ENCODE assay signal across 22 cellular contexts in genomic region chr9:16545639-16546038, GRCh38.
DNase-seq lines count a peak whose midpoint lies in the region; ATAC-seq, FAIRE-seq and TF ChIP-seq lines count a peak whose summit lies in the region.
"Had no signal": no experiment of that assay in that cellular context is flagged by ENCODE, and none has a peak within 500 bp of the region (broad histone marks: within the 10 kb centered on the region; RNA-seq: fewer than 3 reads in every experiment).

No MANE protein-coding gene starts in this region.

- DNase-seq in NCI-H1417 (lab: John Stamatoyannopoulos, UW) (peak in 2 of 3 experiments; percentile 15 to 56), NCI-H1417 treated with DMSO at 0.1 percent for 48 hours (lab: John Stamatoyannopoulos, UW) (no peak), H54 (ENCODE audit: insufficient read length, low spot score) (no peak), WTC11 (ENCODE audit: low spot score) (no peak), sigmoid colon (no peak), Caco-2 (no peak), Ammon's horn (ENCODE audit: low spot score) (no peak)
- DNase-seq: CD4-positive, alpha-beta T cell; DMS53; GM23248; HFFc6; KBM-7; MG63; NCI-H1105 treated with DMSO at 0.1 percent for 48 hours; NCI-H1694 treated with DMSO at 0.1 percent for 48 hours; NCI-H510A; PC-9; Right ventricle myocardium superior had no signal

- H3K4me1 ChIP-seq in sigmoid colon (peaks cover 0 to 51% (median 30%) of the 10 kb centered on the region in 4 donors), Caco-2 (no peaks in the 10 kb centered on the region)

- no peak for ATAC-seq in WTC11
- ATAC-seq in HG03342 (IDR thresholded peaks at IDR 0.05; ENCODE audit: unreplicated experiment), result no peak

- POLR2A ChIA-PET in WTC11 (lab: Charles Lee) (no interaction called here), Caco-2 (lab: Charles Lee) (no interaction called here)

- H3K9me3 Mint-ChIP-seq in WTC11, result no peaks in the 10 kb centered on the region
- H3K9me3 Mint-ChIP-seq in Caco-2 (ENCODE audit: unreplicated experiment), result no peaks in the 10 kb centered on the region
- H3K9me3 Mint-ChIP-seq: CD4-positive, alpha-beta T cell; HFFc6 had no signal

- H3K36me3 ChIP-seq in sigmoid colon, result peaks cover 0 to 5% (median 0%) of the 10 kb centered on the region in 4 donors
- H3K36me3 ChIP-seq in Caco-2 (ENCODE audit: control insufficient read depth, insufficient read depth, low read length), result no peaks in the 10 kb centered on the region
- H3K36me3 ChIP-seq: HAP-1, SJSA1 had no signal

- peak overlapping the region in 3 of 4 donors; percentile 60 to 65 (median 61) for H3K27ac ChIP-seq in sigmoid colon
- H3K27ac ChIP-seq: 22Rv1, GM23248, PC-9, SJSA1 had no signal

- no peaks in the 10 kb centered on the region for H3K9me3 ChIP-seq in sigmoid colon
- H3K9me3 ChIP-seq in Caco-2, result no peaks in the 10 kb centered on the region
- H3K9me3 ChIP-seq: HAP-1, MG63, SJSA1 had no signal

- no peak for TF ChIP-seq EP300 in sigmoid colon (IDR thresholded peaks at IDR 0.05)

- H3K4me3 ChIP-seq in sigmoid colon (no peak overlapping the region), Caco-2 (ENCODE audit: low read depth, low read length) (no peak overlapping the region)
- H3K4me3 ChIP-seq: GM23248, HAP-1, MG63, PC-9, SJSA1 had no signal

- H3K36me3 Mint-ChIP-seq in WTC11, result no peaks in the 10 kb centered on the region
- H3K36me3 Mint-ChIP-seq in Caco-2 (ENCODE audit: insufficient read depth, unreplicated experiment), result no peaks in the 10 kb centered on the region

- intact Hi-C loops in sigmoid colon (cut with DNase I), result no loop called here
- intact Hi-C loops in Caco-2 (cut with micrococcal nuclease; ENCODE audit: unreplicated experiment), result no loop called here

- peak; percentile 76 for FAIRE-seq in H54 (lab: Jason Lieb, UNC)

- no peak for TF ChIP-seq CTCF in WTC11 (IDR thresholded peaks at IDR 0.05)
- TF ChIP-seq CTCF in sigmoid colon (IDR thresholded peaks at IDR 0.05), result no peak
- no peak for TF ChIP-seq CTCF in Caco-2 (IDR thresholded peaks at IDR 0.05; ENCODE audit: insufficient read depth in 1 of 2, low read depth in 1 of 2, low read length in 1 of 2, severe bottlenecking in 1 of 2, unreplicated experiment in 1 of 2)

- no peak for TF ChIP-seq POLR2A in H54 (IDR thresholded peaks at IDR 0.05; ENCODE audit: low read depth, low read length)
- no peak for TF ChIP-seq POLR2A in sigmoid colon (IDR thresholded peaks at IDR 0.05)

- CTCF ChIA-PET in WTC11 (lab: Charles Lee) (no interaction called here), Caco-2 (lab: Charles Lee) (no interaction called here)

- H3K27me3 Mint-ChIP-seq in WTC11 (ENCODE audit: low read depth) (no peaks in the 10 kb centered on the region), Caco-2 (ENCODE audit: insufficient read depth, unreplicated experiment) (peaks cover 3% of the 10 kb centered on the region)
- H3K27me3 Mint-ChIP-seq: CD4-positive, alpha-beta T cell had no signal

- H3K27ac Mint-ChIP-seq in WTC11 (0 out of 2 replicates have a peak overlapping the region, but pooled peaks have one; percentile 7), Caco-2 (ENCODE audit: unreplicated experiment) (no peak overlapping the region)
- H3K27ac Mint-ChIP-seq: CD4-positive, alpha-beta T cell; HFFc6 had no signal

- H3K4me3 Mint-ChIP-seq in WTC11 (no peak overlapping the region), Caco-2 (ENCODE audit: unreplicated experiment) (no peak overlapping the region)
- H3K4me3 Mint-ChIP-seq: CD4-positive, alpha-beta T cell; HFFc6 had no signal

- BruUV-seq in Caco-2 (replicated peaks; lab: Mats Ljungman, UMichigan), result no TSS peak

- H3K27me3 ChIP-seq in sigmoid colon, result no peaks in the 10 kb centered on the region
- H3K27me3 ChIP-seq in Caco-2 (replicated peaks; ENCODE audit: control insufficient read depth, insufficient read depth, low read length), result no peaks in the 10 kb centered on the region
- H3K27me3 ChIP-seq: MG63, SJSA1 had no signal

- H3K4me1 Mint-ChIP-seq in WTC11 (peaks cover 29% of the 10 kb centered on the region), Caco-2 (ENCODE audit: low read depth, unreplicated experiment) (no peaks in the 10 kb centered on the region)

- 28 to 72% methylated on average over 3 of the region's 3 CpGs for whole genome bisulfite sequencing in sigmoid colon, 2 donors

TF ChIP-seq in WTC11, 78 proteins besides CTCF, POLR2A, EP300 and RAD21:
- TF ChIP-seq OVOL2 (CRISPR knock-in tag; IDR thresholded peaks at IDR 0.05; ENCODE audit: borderline replicate concordance), result no peak
- TF ChIP-seq IRF1 (CRISPR knock-in tag; IDR thresholded peaks at IDR 0.05), result no peak
- no peak for TF ChIP-seq ATF3 (CRISPR knock-in tag; conservative IDR thresholded peaks at IDR 0.05)
- TF ChIP-seq ZNF512 (CRISPR knock-in tag; IDR thresholded peaks at IDR 0.05; ENCODE audit: borderline replicate concordance), result no peak
- TF ChIP-seq USF2 (CRISPR knock-in tag; IDR thresholded peaks at IDR 0.05), result peak; percentile 49
TF ChIP-seq in WTC11: peak in this region for 1.

Comparison
In these comparisons a context has a peak if more than half of its experiments do, and no peak if none do; other contexts are left out.
1. DNase-seq: peak in NCI-H1417 (2 of 3); none in NCI-H1417 treated with DMSO at 0.1 percent for 48 hours (single experiment), H54 (single experiment), WTC11 (single experiment), sigmoid colon (single experiment), Caco-2 (0 of 2) and Ammon's horn (single experiment).